Comparison of ENCODE assay signal across 28 cellular contexts in the genomic region with DNA sequence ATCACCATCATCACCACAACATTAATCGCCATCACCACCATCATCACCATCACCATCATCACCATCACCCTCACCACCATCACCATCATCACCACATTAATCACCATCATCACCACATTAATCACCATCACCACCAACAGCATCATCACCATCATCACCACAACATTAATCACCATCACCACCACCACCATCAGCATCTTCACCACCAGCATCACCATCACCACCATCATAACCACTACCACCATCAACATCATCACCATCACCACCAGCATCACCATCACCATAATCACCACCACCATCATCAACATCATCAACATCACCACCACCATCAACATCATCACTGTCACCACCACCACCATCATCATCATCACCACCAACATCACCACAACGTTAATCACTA.
"Had no signal": no experiment of that assay in that cellular context is flagged by ENCODE, and none has a peak within 500 bp of the region (broad histone marks: within the 10 kb centered on the region; RNA-seq: fewer than 3 reads in every experiment).

No MANE protein-coding gene starts in this region.

- H3K9me3 Mint-ChIP-seq: immature natural killer cell; naive thymus-derived CD8-positive, alpha-beta T cell; nephron; stimulated activated effector memory CD8-positive, alpha-beta T cell treated with anti-CD3 and anti-CD28 coated beads, Interleukin-12 subunit alpha, Interleukin-12 subunit beta, amount 100 ng/mL, for 72 hours; type B pancreatic cell had no signal

- DNase-seq: hypothalamus; kidney; left colon; left lung; lower lobe of right lung; mammary epithelial cell; mesenchymal stem cell; naive thymus-derived CD8-positive, alpha-beta T cell; nucleus accumbens; pancreas; posterior cingulate gyrus; retina; right cardiac atrium; sigmoid colon; small intestine; spleen; stimulated activated CD4-positive, alpha-beta T cell treated with anti-CD3 and anti-CD28 coated beads, Interleukin-4, amount 100 ng/mL, for 24 hours; stimulated activated naive CD4-positive, alpha-beta T cell treated with Interleukin-2 at 50 U/mL for 16 hours; tibial artery had no signal

- H3K4me3 ChIP-seq: left lung, lower lobe of right lung, pancreas, prostate gland, sigmoid colon, spleen, suprapubic skin, thoracic aorta, tibial artery, vagina had no signal

- H3K27ac ChIP-seq: left lung, lower lobe of right lung, pancreas, prostate gland, sigmoid colon, spleen, suprapubic skin, thoracic aorta, tibial artery, vagina had no signal

- H3K9me3 ChIP-seq: left lung, lower lobe of right lung, pancreas, prostate gland, sigmoid colon, spleen, suprapubic skin, thoracic aorta, tibial artery, vagina had no signal

- H3K36me3 ChIP-seq: pancreas, prostate gland, sigmoid colon, suprapubic skin, thoracic aorta, tibial artery, vagina had no signal

- H3K4me3 Mint-ChIP-seq: immature natural killer cell; naive thymus-derived CD8-positive, alpha-beta T cell; nephron; neural crest cell; stimulated activated effector memory CD8-positive, alpha-beta T cell treated with anti-CD3 and anti-CD28 coated beads, Interleukin-12 subunit alpha, Interleukin-12 subunit beta, amount 100 ng/mL, for 72 hours; type B pancreatic cell had no signal

- H3K4me1 ChIP-seq: pancreas, prostate gland, sigmoid colon, vagina had no signal

- H3K36me3 Mint-ChIP-seq: immature natural killer cell; naive thymus-derived CD8-positive, alpha-beta T cell; stimulated activated effector memory CD8-positive, alpha-beta T cell treated with anti-CD3 and anti-CD28 coated beads, Interleukin-12 subunit alpha, Interleukin-12 subunit beta, amount 100 ng/mL, for 72 hours; type B pancreatic cell had no signal

- ATAC-seq: left colon; left lung; lower lobe of right lung; naive thymus-derived CD8-positive, alpha-beta T cell; pancreas; right cardiac atrium; stimulated activated effector memory CD8-positive, alpha-beta T cell treated with anti-CD3 and anti-CD28 coated beads, Interleukin-12 subunit alpha, Interleukin-12 subunit beta, amount 100 ng/mL, for 72 hours had no signal

- H3K4me1 Mint-ChIP-seq: stimulated activated effector memory CD8-positive, alpha-beta T cell treated with anti-CD3 and anti-CD28 coated beads, Interleukin-12 subunit alpha, Interleukin-12 subunit beta, amount 100 ng/mL, for 72 hours had no signal

- H3K27me3 ChIP-seq: left lung, pancreas, sigmoid colon, spleen, suprapubic skin, tibial artery, vagina had no signal

- H3K27ac Mint-ChIP-seq: immature natural killer cell; naive thymus-derived CD8-positive, alpha-beta T cell; nephron; stimulated activated effector memory CD8-positive, alpha-beta T cell treated with anti-CD3 and anti-CD28 coated beads, Interleukin-12 subunit alpha, Interleukin-12 subunit beta, amount 100 ng/mL, for 72 hours; type B pancreatic cell had no signal
